ENCODE assay signal across 12 cellular contexts in the genomic region with DNA sequence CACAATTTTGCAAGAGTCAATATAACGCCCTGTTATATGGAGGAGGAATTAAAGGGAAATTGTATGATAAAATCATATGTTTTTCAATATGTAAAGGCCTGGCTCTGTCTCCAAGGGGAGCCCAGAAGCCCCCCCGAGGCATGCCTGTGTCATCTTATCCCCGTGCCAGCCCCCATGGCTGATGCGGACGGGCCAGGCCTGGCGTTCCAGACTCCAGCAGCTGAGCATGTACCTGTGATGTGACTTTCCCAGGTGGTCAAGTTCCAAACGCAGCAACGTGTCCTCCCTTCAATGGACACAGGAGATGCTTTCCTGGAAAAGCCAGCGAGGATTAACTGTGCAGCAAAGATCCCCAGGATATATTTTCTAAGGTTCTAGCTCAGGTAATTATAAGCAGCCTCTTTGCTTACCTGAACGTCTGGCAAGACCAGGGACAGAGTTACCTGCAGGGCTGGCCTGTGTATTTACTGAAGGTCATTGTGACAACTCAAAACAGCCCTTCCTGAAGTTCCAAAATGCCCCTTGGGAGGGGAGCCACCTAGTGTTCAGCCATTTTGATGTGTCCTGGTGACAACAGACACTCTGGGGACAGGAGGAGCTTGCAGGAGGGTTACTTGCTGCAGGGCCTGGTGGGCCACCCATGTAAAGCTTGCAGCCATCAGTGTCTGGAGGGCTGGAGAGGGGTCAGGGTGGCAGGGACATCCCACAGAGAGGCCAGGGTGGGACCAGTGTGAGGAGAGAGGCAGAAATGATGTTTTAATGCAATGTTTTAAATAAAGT. TPM values are rescaled to one million over a fixed set of nuclear protein-coding genes. Genes with fewer than 3 reads are reported as not detected.
DNase-seq lines count a peak whose midpoint lies in the region; ATAC-seq and TF ChIP-seq lines count a peak whose summit lies in the region.
"Had no signal": no experiment of that assay in that cellular context is flagged by ENCODE, and none has a peak within 500 bp of the region (broad histone marks: within the 10 kb centered on the region; RNA-seq: fewer than 3 reads in every experiment).

No MANE protein-coding gene starts in this region.

- H3K4me1 ChIP-seq in OCI-LY7 (ENCODE audit: insufficient read depth, low read length, poor library complexity, severe bottlenecking) (peaks cover 52% of the 10 kb centered on the region), left ventricle myocardium inferior (peaks cover 30% of the 10 kb centered on the region), prostate gland (replicated peaks) (no peaks in the 10 kb centered on the region)
- no peaks in the 10 kb centered on the region for H3K4me1 ChIP-seq in CD8-positive, alpha-beta T cell (ENCODE audit: insufficient read depth, low read length)

- H3K36me3 ChIP-seq in OCI-LY7 (ENCODE audit: insufficient read depth, low read length) (no peaks in the 10 kb centered on the region), left ventricle myocardium inferior (no peaks in the 10 kb centered on the region), prostate gland (no peaks in the 10 kb centered on the region)
- H3K36me3 ChIP-seq in CD8-positive, alpha-beta T cell (ENCODE audit: insufficient read depth, low read length), result no peaks in the 10 kb centered on the region

- H3K27ac ChIP-seq in OCI-LY7 (ENCODE audit: low read depth, low read length, poor library complexity, severe bottlenecking), result no peak overlapping the region
- H3K27ac ChIP-seq in left ventricle myocardium inferior (replicated peaks), result no peak overlapping the region
- H3K27ac ChIP-seq in prostate gland, result no peak overlapping the region
- no peak overlapping the region for H3K27ac ChIP-seq in CD8-positive, alpha-beta T cell (ENCODE audit: low read depth, low read length)
- H3K27ac ChIP-seq: testis had no signal

- H3K4me3 ChIP-seq in AG09309 (ENCODE audit: control insufficient read depth, low read depth, low read length) (no peak overlapping the region), OCI-LY7 (ENCODE audit: low read depth, low read length, poor library complexity, severe bottlenecking) (no peak overlapping the region), left ventricle myocardium inferior (no peak overlapping the region), prostate gland (no peak overlapping the region)
- H3K4me3 ChIP-seq in CD8-positive, alpha-beta T cell (ENCODE audit: low read depth, low read length), result no peak overlapping the region
- H3K4me3 ChIP-seq: testis had no signal

- H3K79me2 ChIP-seq in OCI-LY7 (ENCODE audit: insufficient read depth, low read depth, low read length), result no peaks in the 10 kb centered on the region

- intact Hi-C loops in OCI-LY7 (cut with micrococcal nuclease; ENCODE audit: unreplicated experiment), result loop anchor here (5.0 kb wide), 1 partner anchor 45 kb away; no protein-coding TSS in a partner anchor
- intact Hi-C loops in left ventricle myocardium inferior (cut with micrococcal nuclease), result no loop called here
- intact Hi-C loops in prostate gland (cut with DNase I), result no loop called here
- intact Hi-C loops in CD8-positive, alpha-beta T cell (cut with DNase I, micrococcal nuclease), result no loop called here

- no peaks in the 10 kb centered on the region for H3K9me2 ChIP-seq in OCI-LY7 (ENCODE audit: insufficient read depth, low read length)

- no peak overlapping the region for H3K4me3 Mint-ChIP-seq in CD8-positive, alpha-beta T cell
- H3K4me3 Mint-ChIP-seq: activated T-cell treated with anti-CD3 and anti-CD28 coated beads, Interleukin-2, amount 50 U/mL, for 72 hours; effector memory CD8-positive, alpha-beta T cell had no signal

- TF ChIP-seq POLR2A in prostate gland (IDR thresholded peaks at IDR 0.05), result no peak

- no peaks in the 10 kb centered on the region for H4K20me1 ChIP-seq in OCI-LY7 (ENCODE audit: insufficient read depth, low read length)

- no peaks in the 10 kb centered on the region for H3K36me3 Mint-ChIP-seq in CD8-positive, alpha-beta T cell

- DNase-seq in AG09309 (ENCODE audit: low read depth) (no peak), OCI-LY7 (ENCODE audit: low spot score) (peak; percentile 64), left ventricle myocardium inferior (peak; percentile 13), prostate gland (ENCODE audit: low spot score) (no peak), kidney tubule cell (ENCODE audit: low spot score) (no peak)
- DNase-seq in CD8-positive, alpha-beta T cell, result no peak
- DNase-seq: activated T-cell treated with anti-CD3 and anti-CD28 coated beads, Interleukin-2, amount 50 U/mL, for 72 hours; effector memory CD8-positive, alpha-beta T cell; testis had no signal

- ATAC-seq in CD8-positive, alpha-beta T cell, result no peak
- ATAC-seq in GM21423 (IDR thresholded peaks at IDR 0.05; ENCODE audit: unreplicated experiment), result no peak
- ATAC-seq: activated T-cell treated with anti-CD3 and anti-CD28 coated beads, Interleukin-2, amount 50 U/mL, for 72 hours; effector memory CD8-positive, alpha-beta T cell had no signal

- H2AFZ ChIP-seq in OCI-LY7 (ENCODE audit: low read length), result peak overlapping the region; percentile 40; the same call in 1 of the 2 replicates

- BruUV-seq in OCI-LY7 (replicated peaks; lab: Mats Ljungman, UMichigan), result no TSS peak

- no peak overlapping the region for H3K27ac Mint-ChIP-seq in CD8-positive, alpha-beta T cell
- H3K27ac Mint-ChIP-seq: activated T-cell treated with anti-CD3 and anti-CD28 coated beads, Interleukin-2, amount 50 U/mL, for 72 hours; effector memory CD8-positive, alpha-beta T cell had no signal

- WGBS in prostate gland, result 90% methylated on average over 10 of the region's 10 CpGs

- no peaks in the 10 kb centered on the region for H3K9me3 ChIP-seq in OCI-LY7 (ENCODE audit: low read length)
- H3K9me3 ChIP-seq in left ventricle myocardium inferior (replicated peaks), result peaks cover 4% of the 10 kb centered on the region
- no peaks in the 10 kb centered on the region for H3K9me3 ChIP-seq in prostate gland
- no peaks in the 10 kb centered on the region for H3K9me3 ChIP-seq in CD8-positive, alpha-beta T cell (ENCODE audit: low read length)
- H3K9me3 ChIP-seq: testis had no signal

- TF ChIP-seq CTCF in AG09309 (IDR thresholded peaks at IDR 0.05; ENCODE audit: control insufficient read depth, insufficient read depth, low read depth, low read length, missing control alignments), result peak; percentile 10
- TF ChIP-seq CTCF in GM12872 (IDR thresholded peaks at IDR 0.05; ENCODE audit: insufficient read depth, low read depth, low read length), result peak; percentile 12; the same call in 1 of the 3 replicates
- TF ChIP-seq CTCF in OCI-LY7 (conservative IDR thresholded peaks at IDR 0.05; ENCODE audit: low read length), result peak; percentile 73
- peak; percentile 48 for TF ChIP-seq CTCF in left ventricle myocardium inferior (IDR thresholded peaks at IDR 0.05; ENCODE audit: borderline replicate concordance)
- TF ChIP-seq CTCF in prostate gland (IDR thresholded peaks at IDR 0.05), result no peak
- TF ChIP-seq CTCF in CD8-positive, alpha-beta T cell (IDR thresholded peaks at IDR 0.05), result no peak

- H3K9me3 Mint-ChIP-seq in CD8-positive, alpha-beta T cell, result no peaks in the 10 kb centered on the region
- H3K9me3 Mint-ChIP-seq: activated T-cell treated with anti-CD3 and anti-CD28 coated beads, Interleukin-2, amount 50 U/mL, for 72 hours had no signal

- no peaks in the 10 kb centered on the region for H3K27me3 Mint-ChIP-seq in CD8-positive, alpha-beta T cell (ENCODE audit: low read depth)
- H3K27me3 Mint-ChIP-seq: effector memory CD8-positive, alpha-beta T cell had no signal

- H3K4me2 ChIP-seq in OCI-LY7 (ENCODE audit: low read length), result no peak overlapping the region; the same call in 1 of the 2 replicates

- CTCF ChIA-PET in OCI-LY7 (lab: Charles Lee; ENCODE audit: unreplicated experiment), result no interaction called here
- CTCF ChIA-PET in CD8-positive, alpha-beta T cell (lab: Charles Lee), result interaction anchor here (0.9 to 2.5 kb wide), 3 partner anchors 23 to 50 kb away, joined by 3 to 9 read pairs (median 3); no protein-coding TSS in a partner anchor

- no peaks in the 10 kb centered on the region for H3K4me1 Mint-ChIP-seq in CD8-positive, alpha-beta T cell (ENCODE audit: low read depth)

- H3K27me3 ChIP-seq in left ventricle myocardium inferior (ENCODE audit: low read depth) (no peaks in the 10 kb centered on the region), prostate gland (replicated peaks; ENCODE audit: insufficient read depth) (no peaks in the 10 kb centered on the region)
- H3K27me3 ChIP-seq in CD8-positive, alpha-beta T cell (ENCODE audit: insufficient read depth, low read length), result no peaks in the 10 kb centered on the region
- H3K27me3 ChIP-seq: testis had no signal

- POLR2A ChIA-PET in OCI-LY7 (lab: Charles Lee), result no interaction called here
- POLR2A ChIA-PET in CD8-positive, alpha-beta T cell (lab: Charles Lee), result no interaction called here

RNA-seq across cellular contexts. Expression of gene RNU6ATAC, which starts 53.3 kb away (rescaled TPM):
- not detected in 2 replicates for total RNA-seq in OCI-LY7 (2014; rRNA removed; shearing (Covaris generic))
- total RNA-seq in OCI-LY7 (2022) (80.3 and 130 TPM in 2 replicates), left ventricle myocardium inferior (157 TPM), prostate gland (not detected)
- 10 to 100 TPM; 42.2 to 42.7 TPM for total RNA-seq in CD8-positive, alpha-beta T cell
- total RNA-seq: RPMI7951, testis had no signal

Comparison
In these comparisons a context has a peak if more than half of its experiments do, and no peak if none do; other contexts are left out.
1. DNase-seq: peak in OCI-LY7 (single experiment) and left ventricle myocardium inferior (single experiment); none in AG09309 (single experiment), prostate gland (single experiment), CD8-positive, alpha-beta T cell (0 of 7) and kidney tubule cell (single experiment).
2. CTCF ChIP-seq: peak in AG09309 (single experiment), GM12872 (single experiment), OCI-LY7 (single experiment) and left ventricle myocardium inferior (single experiment); none in prostate gland (0 of 4) and CD8-positive, alpha-beta T cell (single experiment).